ENCODE assay signal across 1 cellular context in genomic region chr9:97529363-97530076, GRCh38.
TF ChIP-seq lines count a peak whose summit lies in the region.

No MANE protein-coding gene starts in this region.

TF ChIP-seq in GM12878, 131 proteins besides CTCF, POLR2A, EP300 and RAD21 (continued from another document and continues in another):
- TF ChIP-seq, protein P1, sequence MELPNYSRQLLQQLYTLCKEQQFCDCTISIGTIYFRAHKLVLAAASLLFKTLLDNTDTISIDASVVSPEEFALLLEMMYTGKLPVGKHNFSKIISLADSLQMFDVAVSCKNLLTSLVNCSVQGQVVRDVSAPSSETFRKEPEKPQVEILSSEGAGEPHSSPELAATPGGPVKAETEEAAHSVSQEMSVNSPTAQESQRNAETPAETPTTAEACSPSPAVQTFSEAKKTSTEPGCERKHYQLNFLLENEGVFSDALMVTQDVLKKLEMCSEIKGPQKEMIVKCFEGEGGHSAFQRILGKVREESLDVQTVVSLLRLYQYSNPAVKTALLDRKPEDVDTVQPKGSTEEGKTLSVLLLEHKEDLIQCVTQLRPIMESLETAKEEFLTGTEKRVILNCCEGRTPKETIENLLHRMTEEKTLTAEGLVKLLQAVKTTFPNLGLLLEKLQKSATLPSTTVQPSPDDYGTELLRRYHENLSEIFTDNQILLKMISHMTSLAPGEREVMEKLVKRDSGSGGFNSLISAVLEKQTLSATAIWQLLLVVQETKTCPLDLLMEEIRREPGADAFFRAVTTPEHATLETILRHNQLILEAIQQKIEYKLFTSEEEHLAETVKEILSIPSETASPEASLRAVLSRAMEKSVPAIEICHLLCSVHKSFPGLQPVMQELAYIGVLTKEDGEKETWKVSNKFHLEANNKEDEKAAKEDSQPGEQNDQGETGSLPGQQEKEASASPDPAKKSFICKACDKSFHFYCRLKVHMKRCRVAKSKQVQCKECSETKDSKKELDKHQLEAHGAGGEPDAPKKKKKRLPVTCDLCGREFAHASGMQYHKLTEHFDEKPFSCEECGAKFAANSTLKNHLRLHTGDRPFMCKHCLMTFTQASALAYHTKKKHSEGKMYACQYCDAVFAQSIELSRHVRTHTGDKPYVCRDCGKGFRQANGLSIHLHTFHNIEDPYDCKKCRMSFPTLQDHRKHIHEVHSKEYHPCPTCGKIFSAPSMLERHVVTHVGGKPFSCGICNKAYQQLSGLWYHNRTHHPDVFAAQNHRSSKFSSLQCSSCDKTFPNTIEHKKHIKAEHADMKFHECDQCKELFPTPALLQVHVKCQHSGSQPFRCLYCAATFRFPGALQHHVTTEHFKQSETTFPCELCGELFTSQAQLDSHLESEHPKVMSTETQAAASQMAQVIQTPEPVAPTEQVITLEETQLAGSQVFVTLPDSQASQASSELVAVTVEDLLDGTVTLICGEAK (IDR thresholded peaks at IDR 0.05; ENCODE audit: borderline replicate concordance): no peak
- TF ChIP-seq ZNF274 (IDR thresholded peaks at IDR 0.05; ENCODE audit: insufficient read depth, insufficient read length) (no peak), ATF2 (IDR thresholded peaks at IDR 0.05; ENCODE audit: low read length) (no peak), NRF1 (conservative IDR thresholded peaks at IDR 0.05; ENCODE audit: low read depth, low read length) (no peak), NR2F1 (conservative IDR thresholded peaks at IDR 0.05) (no peak), ZNF207 (IDR thresholded peaks at IDR 0.05; ENCODE audit: borderline replicate concordance) (no peak), MTA2 (IDR thresholded peaks at IDR 0.05; ENCODE audit: low read depth) (0 out of 2 replicates have a peak, but pooled peaks have one; percentile 31), ATF7 (IDR thresholded peaks at IDR 0.05; ENCODE audit: low read depth) (peak; percentile 68), ATF3 (IDR thresholded peaks at IDR 0.05; ENCODE audit: borderline replicate concordance, extremely low read depth, low read depth, low read length) (no peak), RUNX3 (IDR thresholded peaks at IDR 0.05; ENCODE audit: low read length) (peak; percentile 42; the same call in 1 of the 2 replicates), ESRRA (IDR thresholded peaks at IDR 0.05; ENCODE audit: low read length) (no peak), STAT3 (IDR thresholded peaks at IDR 0.05; ENCODE audit: low read depth, low read length) (no peak), CBX5 (IDR thresholded peaks at IDR 0.05; ENCODE audit: low read depth) (no peak; the same call in 1 of the 2 replicates), PBX3 (IDR thresholded peaks at IDR 0.05; ENCODE audit: insufficient replicate concordance, low read depth, low read length) (no peak), ZBTB33 (IDR thresholded peaks at IDR 0.05) (no peak), BCL11A (IDR thresholded peaks at IDR 0.05; ENCODE audit: low read depth, low read length) (no peak), EZH2 (IDR thresholded peaks at IDR 0.05; ENCODE audit: borderline replicate concordance, control insufficient read depth, low read depth, low read length) (no peak), DPF2 (IDR thresholded peaks at IDR 0.05) (0 out of 2 replicates have a peak, but pooled peaks have one; percentile 39), ZSCAN29 (IDR thresholded peaks at IDR 0.05) (no peak), NFYA (IDR thresholded peaks at IDR 0.05; ENCODE audit: borderline replicate concordance, low read depth, low read length) (no peak), CHD1 (IDR thresholded peaks at IDR 0.05; ENCODE audit: low read depth, low read length) (no peak), TAF1 (IDR thresholded peaks at IDR 0.05; ENCODE audit: borderline replicate concordance, low read depth, low read length) (0 out of 2 replicates have a peak, but pooled peaks have one; percentile 9), EED (IDR thresholded peaks at IDR 0.05; ENCODE audit: low read depth) (peak; percentile 67), EGR1 (IDR thresholded peaks at IDR 0.05; ENCODE audit: borderline replicate concordance in 1 of 2, low read depth in 2 of 2, low read length in 2 of 2) (no peak), IRF5 (IDR thresholded peaks at IDR 0.05; ENCODE audit: borderline replicate concordance) (no peak), SMARCA5 (IDR thresholded peaks at IDR 0.05) (peak; percentile 83; the same call in 1 of the 2 replicates), ETV6 (conservative IDR thresholded peaks at IDR 0.05 in 1 of 2, IDR thresholded peaks at IDR 0.05 in 1 of 2; ENCODE audit: borderline replicate concordance in 1 of 2, low read depth in 1 of 2) (peak in 1 of 2 experiments; percentile 78; a peak in 2 of 4 replicates), BHLHE40 (IDR thresholded peaks at IDR 0.05; ENCODE audit: borderline replicate concordance in 1 of 2, low read depth in 2 of 2, low read length in 1 of 2) (no peak)
- TF ChIP-seq, protein P2, sequence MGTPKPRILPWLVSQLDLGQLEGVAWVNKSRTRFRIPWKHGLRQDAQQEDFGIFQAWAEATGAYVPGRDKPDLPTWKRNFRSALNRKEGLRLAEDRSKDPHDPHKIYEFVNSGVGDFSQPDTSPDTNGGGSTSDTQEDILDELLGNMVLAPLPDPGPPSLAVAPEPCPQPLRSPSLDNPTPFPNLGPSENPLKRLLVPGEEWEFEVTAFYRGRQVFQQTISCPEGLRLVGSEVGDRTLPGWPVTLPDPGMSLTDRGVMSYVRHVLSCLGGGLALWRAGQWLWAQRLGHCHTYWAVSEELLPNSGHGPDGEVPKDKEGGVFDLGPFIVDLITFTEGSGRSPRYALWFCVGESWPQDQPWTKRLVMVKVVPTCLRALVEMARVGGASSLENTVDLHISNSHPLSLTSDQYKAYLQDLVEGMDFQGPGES (IDR thresholded peaks at IDR 0.05): no peak
- TF ChIP-seq, protein P3, sequence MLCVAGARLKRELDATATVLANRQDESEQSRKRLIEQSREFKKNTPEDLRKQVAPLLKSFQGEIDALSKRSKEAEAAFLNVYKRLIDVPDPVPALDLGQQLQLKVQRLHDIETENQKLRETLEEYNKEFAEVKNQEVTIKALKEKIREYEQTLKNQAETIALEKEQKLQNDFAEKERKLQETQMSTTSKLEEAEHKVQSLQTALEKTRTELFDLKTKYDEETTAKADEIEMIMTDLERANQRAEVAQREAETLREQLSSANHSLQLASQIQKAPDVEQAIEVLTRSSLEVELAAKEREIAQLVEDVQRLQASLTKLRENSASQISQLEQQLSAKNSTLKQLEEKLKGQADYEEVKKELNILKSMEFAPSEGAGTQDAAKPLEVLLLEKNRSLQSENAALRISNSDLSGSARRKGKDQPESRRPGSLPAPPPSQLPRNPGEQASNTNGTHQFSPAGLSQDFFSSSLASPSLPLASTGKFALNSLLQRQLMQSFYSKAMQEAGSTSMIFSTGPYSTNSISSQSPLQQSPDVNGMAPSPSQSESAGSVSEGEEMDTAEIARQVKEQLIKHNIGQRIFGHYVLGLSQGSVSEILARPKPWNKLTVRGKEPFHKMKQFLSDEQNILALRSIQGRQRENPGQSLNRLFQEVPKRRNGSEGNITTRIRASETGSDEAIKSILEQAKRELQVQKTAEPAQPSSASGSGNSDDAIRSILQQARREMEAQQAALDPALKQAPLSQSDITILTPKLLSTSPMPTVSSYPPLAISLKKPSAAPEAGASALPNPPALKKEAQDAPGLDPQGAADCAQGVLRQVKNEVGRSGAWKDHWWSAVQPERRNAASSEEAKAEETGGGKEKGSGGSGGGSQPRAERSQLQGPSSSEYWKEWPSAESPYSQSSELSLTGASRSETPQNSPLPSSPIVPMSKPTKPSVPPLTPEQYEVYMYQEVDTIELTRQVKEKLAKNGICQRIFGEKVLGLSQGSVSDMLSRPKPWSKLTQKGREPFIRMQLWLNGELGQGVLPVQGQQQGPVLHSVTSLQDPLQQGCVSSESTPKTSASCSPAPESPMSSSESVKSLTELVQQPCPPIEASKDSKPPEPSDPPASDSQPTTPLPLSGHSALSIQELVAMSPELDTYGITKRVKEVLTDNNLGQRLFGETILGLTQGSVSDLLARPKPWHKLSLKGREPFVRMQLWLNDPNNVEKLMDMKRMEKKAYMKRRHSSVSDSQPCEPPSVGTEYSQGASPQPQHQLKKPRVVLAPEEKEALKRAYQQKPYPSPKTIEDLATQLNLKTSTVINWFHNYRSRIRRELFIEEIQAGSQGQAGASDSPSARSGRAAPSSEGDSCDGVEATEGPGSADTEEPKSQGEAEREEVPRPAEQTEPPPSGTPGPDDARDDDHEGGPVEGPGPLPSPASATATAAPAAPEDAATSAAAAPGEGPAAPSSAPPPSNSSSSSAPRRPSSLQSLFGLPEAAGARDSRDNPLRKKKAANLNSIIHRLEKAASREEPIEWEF (IDR thresholded peaks at IDR 0.05; ENCODE audit: insufficient replicate concordance, low read depth, low read length): no peak
- TF ChIP-seq, protein P4, sequence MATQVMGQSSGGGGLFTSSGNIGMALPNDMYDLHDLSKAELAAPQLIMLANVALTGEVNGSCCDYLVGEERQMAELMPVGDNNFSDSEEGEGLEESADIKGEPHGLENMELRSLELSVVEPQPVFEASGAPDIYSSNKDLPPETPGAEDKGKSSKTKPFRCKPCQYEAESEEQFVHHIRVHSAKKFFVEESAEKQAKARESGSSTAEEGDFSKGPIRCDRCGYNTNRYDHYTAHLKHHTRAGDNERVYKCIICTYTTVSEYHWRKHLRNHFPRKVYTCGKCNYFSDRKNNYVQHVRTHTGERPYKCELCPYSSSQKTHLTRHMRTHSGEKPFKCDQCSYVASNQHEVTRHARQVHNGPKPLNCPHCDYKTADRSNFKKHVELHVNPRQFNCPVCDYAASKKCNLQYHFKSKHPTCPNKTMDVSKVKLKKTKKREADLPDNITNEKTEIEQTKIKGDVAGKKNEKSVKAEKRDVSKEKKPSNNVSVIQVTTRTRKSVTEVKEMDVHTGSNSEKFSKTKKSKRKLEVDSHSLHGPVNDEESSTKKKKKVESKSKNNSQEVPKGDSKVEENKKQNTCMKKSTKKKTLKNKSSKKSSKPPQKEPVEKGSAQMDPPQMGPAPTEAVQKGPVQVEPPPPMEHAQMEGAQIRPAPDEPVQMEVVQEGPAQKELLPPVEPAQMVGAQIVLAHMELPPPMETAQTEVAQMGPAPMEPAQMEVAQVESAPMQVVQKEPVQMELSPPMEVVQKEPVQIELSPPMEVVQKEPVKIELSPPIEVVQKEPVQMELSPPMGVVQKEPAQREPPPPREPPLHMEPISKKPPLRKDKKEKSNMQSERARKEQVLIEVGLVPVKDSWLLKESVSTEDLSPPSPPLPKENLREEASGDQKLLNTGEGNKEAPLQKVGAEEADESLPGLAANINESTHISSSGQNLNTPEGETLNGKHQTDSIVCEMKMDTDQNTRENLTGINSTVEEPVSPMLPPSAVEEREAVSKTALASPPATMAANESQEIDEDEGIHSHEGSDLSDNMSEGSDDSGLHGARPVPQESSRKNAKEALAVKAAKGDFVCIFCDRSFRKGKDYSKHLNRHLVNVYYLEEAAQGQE (IDR thresholded peaks at IDR 0.05; ENCODE audit: low read depth, low read length): no peak
